1 cellular context compared by ENCODE assay signal in the genomic region with DNA sequence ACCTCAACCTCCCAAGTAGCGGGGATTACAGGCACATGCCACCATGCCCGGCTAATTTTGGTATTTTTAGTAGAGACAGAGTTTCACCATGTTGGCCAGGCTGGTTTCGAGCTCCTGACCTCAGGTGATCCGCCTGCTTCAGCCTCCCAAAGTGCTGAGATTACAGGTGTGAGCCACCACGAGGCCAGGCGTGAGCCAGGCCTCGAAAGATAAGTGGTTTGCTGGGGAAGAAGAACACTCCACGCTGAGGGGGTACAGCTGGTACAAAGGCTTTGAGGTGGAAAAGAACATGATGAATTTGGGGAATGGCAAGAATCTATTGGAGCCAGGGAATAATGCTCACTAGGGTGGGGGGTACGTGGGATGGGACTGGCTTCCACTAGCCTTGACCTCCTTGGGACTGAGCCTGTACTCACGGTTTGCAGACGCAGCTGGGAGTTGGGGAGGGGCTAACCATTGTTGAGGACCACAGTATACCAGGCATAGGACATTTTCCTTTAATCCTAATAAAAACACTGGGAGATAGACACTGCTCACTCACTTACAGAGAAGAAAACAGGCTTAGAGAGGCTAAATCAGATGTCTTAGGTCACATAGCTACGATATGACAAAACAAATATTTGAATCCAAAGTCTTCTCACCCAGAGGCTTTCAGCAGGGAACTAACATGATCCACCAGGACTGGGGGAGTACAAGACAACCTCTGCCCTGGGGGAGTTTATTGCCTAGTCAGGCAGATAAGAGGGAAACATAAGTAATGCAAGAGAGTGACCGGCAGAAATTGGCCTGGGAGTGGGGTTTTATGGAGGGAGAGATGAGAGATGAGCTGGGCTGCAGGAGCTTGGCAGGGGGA.
TF ChIP-seq lines count a peak whose summit lies in the region.

No MANE protein-coding gene starts in this region.

TF ChIP-seq in HepG2, 621 proteins besides CTCF, POLR2A, EP300 and RAD21 (continued from another document and continues in another):
- TF ChIP-seq, protein P1, sequence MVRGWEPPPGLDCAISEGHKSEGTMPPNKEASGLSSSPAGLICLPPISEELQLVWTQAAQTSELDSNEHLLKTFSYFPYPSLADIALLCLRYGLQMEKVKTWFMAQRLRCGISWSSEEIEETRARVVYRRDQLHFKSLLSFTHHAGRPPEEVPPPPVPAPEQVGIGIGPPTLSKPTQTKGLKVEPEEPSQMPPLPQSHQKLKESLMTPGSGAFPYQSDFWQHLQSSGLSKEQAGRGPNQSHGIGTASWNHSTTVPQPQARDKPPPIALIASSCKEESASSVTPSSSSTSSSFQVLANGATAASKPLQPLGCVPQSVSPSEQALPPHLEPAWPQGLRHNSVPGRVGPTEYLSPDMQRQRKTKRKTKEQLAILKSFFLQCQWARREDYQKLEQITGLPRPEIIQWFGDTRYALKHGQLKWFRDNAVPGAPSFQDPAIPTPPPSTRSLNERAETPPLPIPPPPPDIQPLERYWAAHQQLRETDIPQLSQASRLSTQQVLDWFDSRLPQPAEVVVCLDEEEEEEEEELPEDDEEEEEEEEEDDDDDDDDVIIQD (CRISPR knock-in tag; IDR thresholded peaks at IDR 0.05; ENCODE audit: low read depth): peak; percentile 75
- TF ChIP-seq MTF1 (CRISPR knock-in tag; IDR thresholded peaks at IDR 0.05): no peak
- no peak for TF ChIP-seq ZSCAN21 (CRISPR knock-in tag; IDR thresholded peaks at IDR 0.05; ENCODE audit: borderline replicate concordance)
- TF ChIP-seq, protein P2, sequence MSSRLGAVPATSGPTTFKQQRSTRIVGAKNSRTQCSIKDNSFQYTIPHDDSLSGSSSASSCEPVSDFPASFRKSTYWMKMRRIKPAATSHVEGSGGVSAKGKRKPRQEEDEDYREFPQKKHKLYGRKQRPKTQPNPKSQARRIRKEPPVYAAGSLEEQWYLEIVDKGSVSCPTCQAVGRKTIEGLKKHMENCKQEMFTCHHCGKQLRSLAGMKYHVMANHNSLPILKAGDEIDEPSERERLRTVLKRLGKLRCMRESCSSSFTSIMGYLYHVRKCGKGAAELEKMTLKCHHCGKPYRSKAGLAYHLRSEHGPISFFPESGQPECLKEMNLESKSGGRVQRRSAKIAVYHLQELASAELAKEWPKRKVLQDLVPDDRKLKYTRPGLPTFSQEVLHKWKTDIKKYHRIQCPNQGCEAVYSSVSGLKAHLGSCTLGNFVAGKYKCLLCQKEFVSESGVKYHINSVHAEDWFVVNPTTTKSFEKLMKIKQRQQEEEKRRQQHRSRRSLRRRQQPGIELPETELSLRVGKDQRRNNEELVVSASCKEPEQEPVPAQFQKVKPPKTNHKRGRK (CRISPR knock-in tag; IDR thresholded peaks at IDR 0.05): no peak
- TF ChIP-seq SP140L (CRISPR knock-in tag; IDR thresholded peaks at IDR 0.05; ENCODE audit: borderline replicate concordance): no peak
- TF ChIP-seq ZNF24 (IDR thresholded peaks at IDR 0.05): no peak
- TF ChIP-seq TEAD2 (CRISPR knock-in tag; IDR thresholded peaks at IDR 0.05): no peak
- no peak for TF ChIP-seq CBX2 (IDR thresholded peaks at IDR 0.05; ENCODE audit: low read depth, low read length)
- TF ChIP-seq CBX2 (CRISPR knock-in tag; IDR thresholded peaks at IDR 0.05; ENCODE audit: low read depth): no peak
- no peak for TF ChIP-seq ZNF550 (CRISPR knock-in tag; IDR thresholded peaks at IDR 0.05; ENCODE audit: borderline replicate concordance)
- TF ChIP-seq, protein P3, sequence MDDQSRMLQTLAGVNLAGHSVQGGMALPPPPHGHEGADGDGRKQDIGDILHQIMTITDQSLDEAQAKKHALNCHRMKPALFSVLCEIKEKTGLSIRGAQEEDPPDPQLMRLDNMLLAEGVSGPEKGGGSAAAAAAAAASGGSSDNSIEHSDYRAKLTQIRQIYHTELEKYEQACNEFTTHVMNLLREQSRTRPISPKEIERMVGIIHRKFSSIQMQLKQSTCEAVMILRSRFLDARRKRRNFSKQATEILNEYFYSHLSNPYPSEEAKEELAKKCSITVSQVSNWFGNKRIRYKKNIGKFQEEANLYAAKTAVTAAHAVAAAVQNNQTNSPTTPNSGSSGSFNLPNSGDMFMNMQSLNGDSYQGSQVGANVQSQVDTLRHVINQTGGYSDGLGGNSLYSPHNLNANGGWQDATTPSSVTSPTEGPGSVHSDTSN (CRISPR knock-in tag; IDR thresholded peaks at IDR 0.05; ENCODE audit: borderline replicate concordance): no peak
- no peak; the same call in 1 of the 2 replicates for TF ChIP-seq NFKB2 (CRISPR knock-in tag; IDR thresholded peaks at IDR 0.05; ENCODE audit: borderline replicate concordance)
- peak; percentile 78; the same call in 1 of the 2 replicates for TF ChIP-seq SOX5 (CRISPR knock-in tag; IDR thresholded peaks at IDR 0.05; ENCODE audit: borderline replicate concordance)
- peak; percentile 67 for TF ChIP-seq ZBTB21 (CRISPR knock-in tag; IDR thresholded peaks at IDR 0.05)
- no peak for TF ChIP-seq RBFOX2 (IDR thresholded peaks at IDR 0.05; ENCODE audit: low read depth, low read length)
- peak; percentile 31; the same call in 1 of the 2 replicates for TF ChIP-seq ZFY (CRISPR knock-in tag; IDR thresholded peaks at IDR 0.05)
- TF ChIP-seq CHD4 (IDR thresholded peaks at IDR 0.05; ENCODE audit: borderline replicate concordance, low read length): peak; percentile 20; the same call in 1 of the 2 replicates
- no peak for TF ChIP-seq U2AF2 (IDR thresholded peaks at IDR 0.05; ENCODE audit: low read depth, low read length)
- TF ChIP-seq CBFB (CRISPR knock-in tag; IDR thresholded peaks at IDR 0.05): no peak
- peak; percentile 83 for TF ChIP-seq CREM (IDR thresholded peaks at IDR 0.05)
- no peak for TF ChIP-seq CREM (CRISPR knock-in tag; IDR thresholded peaks at IDR 0.05)
- TF ChIP-seq, protein P4, sequence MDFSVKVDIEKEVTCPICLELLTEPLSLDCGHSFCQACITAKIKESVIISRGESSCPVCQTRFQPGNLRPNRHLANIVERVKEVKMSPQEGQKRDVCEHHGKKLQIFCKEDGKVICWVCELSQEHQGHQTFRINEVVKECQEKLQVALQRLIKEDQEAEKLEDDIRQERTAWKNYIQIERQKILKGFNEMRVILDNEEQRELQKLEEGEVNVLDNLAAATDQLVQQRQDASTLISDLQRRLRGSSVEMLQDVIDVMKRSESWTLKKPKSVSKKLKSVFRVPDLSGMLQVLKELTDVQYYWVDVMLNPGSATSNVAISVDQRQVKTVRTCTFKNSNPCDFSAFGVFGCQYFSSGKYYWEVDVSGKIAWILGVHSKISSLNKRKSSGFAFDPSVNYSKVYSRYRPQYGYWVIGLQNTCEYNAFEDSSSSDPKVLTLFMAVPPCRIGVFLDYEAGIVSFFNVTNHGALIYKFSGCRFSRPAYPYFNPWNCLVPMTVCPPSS (IDR thresholded peaks at IDR 0.05): no peak
- peak; percentile 82 for TF ChIP-seq FOXA3 (CRISPR knock-in tag; IDR thresholded peaks at IDR 0.05)
- TF ChIP-seq ZNF343 (CRISPR knock-in tag; IDR thresholded peaks at IDR 0.05): no peak
- peak; percentile 62; the same call in 1 of the 2 replicates for TF ChIP-seq ZBTB7A (CRISPR knock-in tag; IDR thresholded peaks at IDR 0.05)
- no peak for TF ChIP-seq PRPF4 (IDR thresholded peaks at IDR 0.05; ENCODE audit: low read depth, low read length, poor library complexity, severe bottlenecking)
- TF ChIP-seq, protein P5, sequence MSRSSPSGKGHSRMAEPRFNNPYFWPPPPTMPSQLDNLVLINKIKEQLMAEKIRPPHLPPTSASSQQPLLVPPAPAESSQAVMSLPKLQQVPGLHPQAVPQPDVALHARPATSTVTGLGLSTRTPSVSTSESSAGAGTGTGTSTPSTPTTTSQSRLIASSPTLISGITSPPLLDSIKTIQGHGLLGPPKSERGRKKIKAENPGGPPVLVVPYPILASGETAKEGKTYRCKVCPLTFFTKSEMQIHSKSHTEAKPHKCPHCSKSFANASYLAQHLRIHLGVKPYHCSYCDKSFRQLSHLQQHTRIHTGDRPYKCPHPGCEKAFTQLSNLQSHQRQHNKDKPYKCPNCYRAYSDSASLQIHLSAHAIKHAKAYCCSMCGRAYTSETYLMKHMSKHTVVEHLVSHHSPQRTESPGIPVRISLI (CRISPR knock-in tag; IDR thresholded peaks at IDR 0.05; ENCODE audit: borderline replicate concordance): peak; percentile 13; the same call in 1 of the 2 replicates
- TF ChIP-seq ZNF569 (CRISPR knock-in tag; IDR thresholded peaks at IDR 0.05; ENCODE audit: borderline replicate concordance): no peak
- TF ChIP-seq XBP1 (CRISPR knock-in tag; IDR thresholded peaks at IDR 0.05): no peak
- TF ChIP-seq MED8 (CRISPR knock-in tag; IDR thresholded peaks at IDR 0.05; ENCODE audit: insufficient replicate concordance): no peak
- TF ChIP-seq ZNF501 (CRISPR knock-in tag; IDR thresholded peaks at IDR 0.05): peak; percentile 44; the same call in 1 of the 2 replicates
- TF ChIP-seq, protein P6, sequence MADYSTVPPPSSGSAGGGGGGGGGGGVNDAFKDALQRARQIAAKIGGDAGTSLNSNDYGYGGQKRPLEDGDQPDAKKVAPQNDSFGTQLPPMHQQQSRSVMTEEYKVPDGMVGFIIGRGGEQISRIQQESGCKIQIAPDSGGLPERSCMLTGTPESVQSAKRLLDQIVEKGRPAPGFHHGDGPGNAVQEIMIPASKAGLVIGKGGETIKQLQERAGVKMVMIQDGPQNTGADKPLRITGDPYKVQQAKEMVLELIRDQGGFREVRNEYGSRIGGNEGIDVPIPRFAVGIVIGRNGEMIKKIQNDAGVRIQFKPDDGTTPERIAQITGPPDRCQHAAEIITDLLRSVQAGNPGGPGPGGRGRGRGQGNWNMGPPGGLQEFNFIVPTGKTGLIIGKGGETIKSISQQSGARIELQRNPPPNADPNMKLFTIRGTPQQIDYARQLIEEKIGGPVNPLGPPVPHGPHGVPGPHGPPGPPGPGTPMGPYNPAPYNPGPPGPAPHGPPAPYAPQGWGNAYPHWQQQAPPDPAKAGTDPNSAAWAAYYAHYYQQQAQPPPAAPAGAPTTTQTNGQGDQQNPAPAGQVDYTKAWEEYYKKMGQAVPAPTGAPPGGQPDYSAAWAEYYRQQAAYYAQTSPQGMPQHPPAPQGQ (CRISPR knock-in tag; IDR thresholded peaks at IDR 0.05; ENCODE audit: borderline replicate concordance): no peak
- no peak for TF ChIP-seq SNAI1 (CRISPR knock-in tag; IDR thresholded peaks at IDR 0.05; ENCODE audit: borderline replicate concordance)
- TF ChIP-seq, protein P7, sequence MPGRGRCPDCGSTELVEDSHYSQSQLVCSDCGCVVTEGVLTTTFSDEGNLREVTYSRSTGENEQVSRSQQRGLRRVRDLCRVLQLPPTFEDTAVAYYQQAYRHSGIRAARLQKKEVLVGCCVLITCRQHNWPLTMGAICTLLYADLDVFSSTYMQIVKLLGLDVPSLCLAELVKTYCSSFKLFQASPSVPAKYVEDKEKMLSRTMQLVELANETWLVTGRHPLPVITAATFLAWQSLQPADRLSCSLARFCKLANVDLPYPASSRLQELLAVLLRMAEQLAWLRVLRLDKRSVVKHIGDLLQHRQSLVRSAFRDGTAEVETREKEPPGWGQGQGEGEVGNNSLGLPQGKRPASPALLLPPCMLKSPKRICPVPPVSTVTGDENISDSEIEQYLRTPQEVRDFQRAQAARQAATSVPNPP (CRISPR knock-in tag; IDR thresholded peaks at IDR 0.05): no peak
- no peak for TF ChIP-seq ZNF441 (CRISPR knock-in tag; IDR thresholded peaks at IDR 0.05; ENCODE audit: borderline replicate concordance)
- no peak for TF ChIP-seq SOX13 (IDR thresholded peaks at IDR 0.05)
- TF ChIP-seq SOX13 (CRISPR knock-in tag; conservative IDR thresholded peaks at IDR 0.05 in 1 of 2, IDR thresholded peaks at IDR 0.05 in 1 of 2): peak in 1 of 2 experiments; percentile 89; a peak in 2 of 4 replicates
- no peak for TF ChIP-seq ZNF773 (CRISPR knock-in tag; IDR thresholded peaks at IDR 0.05; ENCODE audit: borderline replicate concordance)
- TF ChIP-seq NFYB (CRISPR knock-in tag; IDR thresholded peaks at IDR 0.05): no peak
- TF ChIP-seq ZFP41 (CRISPR knock-in tag; IDR thresholded peaks at IDR 0.05; ENCODE audit: borderline replicate concordance): no peak
- no peak for TF ChIP-seq TOE1 (CRISPR knock-in tag; IDR thresholded peaks at IDR 0.05)
- TF ChIP-seq ZKSCAN5 (CRISPR knock-in tag; IDR thresholded peaks at IDR 0.05): no peak
- no peak for TF ChIP-seq ZNF3 (CRISPR knock-in tag; IDR thresholded peaks at IDR 0.05)
- no peak for TF ChIP-seq ZNF841 (CRISPR knock-in tag; IDR thresholded peaks at IDR 0.05; ENCODE audit: borderline replicate concordance)
- no peak for TF ChIP-seq KMT2A (CRISPR knock-in tag; IDR thresholded peaks at IDR 0.05)
- no peak; the same call in 1 of the 2 replicates for TF ChIP-seq NKX3-1 (CRISPR knock-in tag; IDR thresholded peaks at IDR 0.05)
- TF ChIP-seq ARID2 (CRISPR knock-in tag; IDR thresholded peaks at IDR 0.05; ENCODE audit: borderline replicate concordance): 0 out of 2 replicates have a peak, but pooled peaks have one; percentile 56
- TF ChIP-seq SMYD3 (CRISPR knock-in tag; IDR thresholded peaks at IDR 0.05): no peak
- no peak for TF ChIP-seq GZF1 (CRISPR knock-in tag; IDR thresholded peaks at IDR 0.05)
- no peak for TF ChIP-seq GABPB1 (CRISPR knock-in tag; IDR thresholded peaks at IDR 0.05)
- TF ChIP-seq, protein P8, sequence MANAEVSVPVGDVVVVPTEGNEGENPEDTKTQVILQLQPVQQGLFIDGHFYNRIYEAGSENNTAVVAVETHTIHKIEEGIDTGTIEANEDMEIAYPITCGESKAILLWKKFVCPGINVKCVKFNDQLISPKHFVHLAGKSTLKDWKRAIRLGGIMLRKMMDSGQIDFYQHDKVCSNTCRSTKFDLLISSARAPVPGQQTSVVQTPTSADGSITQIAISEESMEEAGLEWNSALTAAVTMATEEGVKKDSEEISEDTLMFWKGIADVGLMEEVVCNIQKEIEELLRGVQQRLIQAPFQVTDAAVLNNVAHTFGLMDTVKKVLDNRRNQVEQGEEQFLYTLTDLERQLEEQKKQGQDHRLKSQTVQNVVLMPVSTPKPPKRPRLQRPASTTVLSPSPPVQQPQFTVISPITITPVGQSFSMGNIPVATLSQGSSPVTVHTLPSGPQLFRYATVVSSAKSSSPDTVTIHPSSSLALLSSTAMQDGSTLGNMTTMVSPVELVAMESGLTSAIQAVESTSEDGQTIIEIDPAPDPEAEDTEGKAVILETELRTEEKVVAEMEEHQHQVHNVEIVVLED (CRISPR knock-in tag; IDR thresholded peaks at IDR 0.05; ENCODE audit: borderline replicate concordance): no peak
- TF ChIP-seq SRSF9 (IDR thresholded peaks at IDR 0.05; ENCODE audit: borderline replicate concordance, insufficient read depth, low read depth, low read length, poor library complexity, severe bottlenecking): no peak
